In the genomic region with DNA sequence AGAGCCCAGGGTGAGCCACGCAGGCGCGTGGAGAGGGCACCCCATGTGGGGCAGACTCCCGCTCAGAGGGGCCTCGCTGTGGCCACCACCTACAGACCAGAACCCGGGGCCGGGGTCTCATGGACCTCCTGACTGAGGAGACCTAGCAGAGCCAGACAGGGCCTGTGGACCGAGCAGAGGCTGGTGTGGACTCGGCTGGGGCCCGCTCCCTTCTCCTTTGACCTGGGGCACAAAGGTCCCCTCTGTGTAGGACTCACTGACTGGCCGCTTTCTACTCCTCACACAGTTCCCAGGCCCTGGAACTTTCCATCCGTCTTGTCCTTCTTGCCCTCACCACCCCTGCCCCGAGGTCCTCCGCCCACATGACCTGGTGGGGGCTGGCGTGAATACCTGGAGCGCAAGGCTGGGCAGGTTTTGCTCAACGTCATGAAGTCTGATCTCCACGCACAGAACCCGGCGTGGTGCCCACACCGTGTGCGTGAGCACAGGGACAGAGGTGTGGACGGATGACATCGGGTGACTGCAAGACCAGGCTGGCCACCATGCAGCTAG, we compare ENCODE assay signal across 20 cellular contexts. TPM values are rescaled to one million over a fixed set of nuclear protein-coding genes. Genes with fewer than 3 reads are reported as not detected.
DNase-seq lines count a peak whose midpoint lies in the region; ATAC-seq, FAIRE-seq and TF ChIP-seq lines count a peak whose summit lies in the region.
"Had no signal": no experiment of that assay in that cellular context is flagged by ENCODE, and none has a peak within 500 bp of the region (broad histone marks: within the 10 kb centered on the region; RNA-seq: fewer than 3 reads in every experiment).

No MANE protein-coding gene starts in this region.

- peak; percentile 40 for DNase-seq in Right ventricle myocardium superior
- DNase-seq in right atrium auricular region (ENCODE audit: low spot score) = no peak
- no peak for DNase-seq in H1 (ENCODE audit: low read depth in 1 of 2, low spot score in 2 of 2)
- peak in 2 of 3 donors; percentile 19 to 46 for DNase-seq in mucosa of descending colon
- no peak for DNase-seq in T-helper 9 cell
- DNase-seq in NOMO-1 (lab: John Stamatoyannopoulos, UW; ENCODE audit: unreplicated experiment in 2 of 2) = no peak
- no peak for DNase-seq in effector CD8-positive, alpha-beta T cell (lab: John Stamatoyannopoulos, UW)
- DNase-seq: MV-4-11, NCI-H1436, NCI-H2029 treated with DMSO at 0.1 percent for 48 hours, NCI-H510A, NCI-H774, PC-3 had no signal

- H3K4me1 ChIP-seq in right atrium auricular region (no peaks in the 10 kb centered on the region), H1 (replicated peaks in 1 of 4; ENCODE audit: control insufficient read depth in 3 of 4, insufficient read depth in 4 of 4, low read length in 3 of 4) (peaks cover 0 to 7% (median 3%) of the 10 kb centered on the region in 4 experiments; a peak in 3 of 7 replicates), mucosa of descending colon (ENCODE audit: low read depth) (peaks cover 6% of the 10 kb centered on the region)

- H3K79me1 ChIP-seq in H1 (ENCODE audit: low read depth, low read length) = no peaks in the 10 kb centered on the region

- CTCF ChIA-PET in H1 (lab: Charles Lee; ENCODE audit: partially characterized antibody) = interaction anchor here (0.6 to 1.8 kb wide), 3 partner anchors 13 to 436 kb away, joined by 3 to 5 read pairs (median 4); no protein-coding TSS in a partner anchor

- H3K36me3 ChIP-seq in right atrium auricular region (no peaks in the 10 kb centered on the region), H1 (ENCODE audit: control insufficient read depth in 2 of 4, insufficient read depth in 4 of 4, low read length in 3 of 4) (no peaks in the 10 kb centered on the region), mucosa of descending colon (ENCODE audit: low read depth) (no peaks in the 10 kb centered on the region)

- H3K23me2 ChIP-seq in H1 (ENCODE audit: low read depth, low read length) = peaks cover 3% of the 10 kb centered on the region; the same call in 1 of the 2 replicates

- 0 out of 2 replicates have a peak overlapping the region, but pooled peaks have one; percentile 80 for H2BK20ac ChIP-seq in H1 (ENCODE audit: low read length)

- no peaks in the 10 kb centered on the region for H3K27me3 ChIP-seq in right atrium auricular region
- H3K27me3 ChIP-seq in H1 (replicated peaks in 1 of 4; ENCODE audit: control insufficient read depth in 3 of 4, extremely low read depth in 1 of 4, insufficient read depth in 3 of 4, low read length in 3 of 4) = no peaks in the 10 kb centered on the region

- H3K4me2 ChIP-seq in H1 (ENCODE audit: insufficient read depth in 1 of 2, low read depth in 2 of 2, low read length in 2 of 2) = no peak overlapping the region

- 88% methylated on average over 23 of the region's 24 CpGs; no CpG with 5 or more reads in 1 of the 2 experiments for WGBS in H1 (ENCODE audit: extremely low coverage in 1 of 2, insufficient coverage in 1 of 2, insufficient read length in 1 of 2, insufficient replicate concordance in 2 of 2, low coverage in 1 of 2, low lambda C conversion rate in 2 of 2, missing lambda C conversion rate in 1 of 2), 2 experiments

- H3K36me3 Mint-ChIP-seq in stimulated activated memory B cell treated with anti-CD40 and anti-IgM and Interleukin-4, amounts not matched to agents 10 μg/mL and 1 μg/mL and 100 μg/mL, for 72 hours = peaks cover 6% of the 10 kb centered on the region
- H3K36me3 Mint-ChIP-seq: CD8-positive, alpha-beta memory T cell had no signal

- H3K9me3 ChIP-seq in right atrium auricular region = no peaks in the 10 kb centered on the region
- no peaks in the 10 kb centered on the region for H3K9me3 ChIP-seq in H1 (ENCODE audit: insufficient read depth in 2 of 2, low read depth in 1 of 2, low read length in 1 of 2)
- no peaks in the 10 kb centered on the region for H3K9me3 ChIP-seq in mucosa of descending colon

- no peak for FAIRE-seq in H1 (lab: Jason Lieb, UNC)
- FAIRE-seq: D721Med, HTR-8/SVneo had no signal

- H3K4me3 ChIP-seq in right atrium auricular region (no peak overlapping the region), H1 (ENCODE audit: extremely low read depth in 1 of 4, insufficient read depth in 2 of 4, low read depth in 3 of 4, low read length in 4 of 4) (no peak overlapping the region), mucosa of descending colon (no peak overlapping the region)
- H3K4me3 ChIP-seq: K562 had no signal

- H4K91ac ChIP-seq in H1 (replicated peaks; ENCODE audit: insufficient read length, low read length) = no peak overlapping the region

- H2BK5ac ChIP-seq in H1 (ENCODE audit: low read depth, low read length) = no peak overlapping the region; the same call in 1 of the 2 replicates

- no peak overlapping the region for H2AK5ac ChIP-seq in H1 (ENCODE audit: low read depth, low read length)

- H3K4ac ChIP-seq in H1 (replicated peaks; ENCODE audit: insufficient read length, low read depth, low read length) = peak overlapping the region; percentile 32

- H3K56ac ChIP-seq in H1 (replicated peaks; ENCODE audit: insufficient read length, low read depth, low read length) = no peak overlapping the region

- POLR2A ChIA-PET in H1 (lab: Charles Lee; ENCODE audit: partially characterized antibody) = interaction anchor here (1.0 kb wide), 1 partner anchor 39 kb away, joined by 3 read pairs; no protein-coding TSS in a partner anchor

- peaks cover 4% of the 10 kb centered on the region for H3K9me3 Mint-ChIP-seq in stimulated activated memory B cell treated with anti-CD40 and anti-IgM and Interleukin-4, amounts not matched to agents 10 μg/mL and 1 μg/mL and 100 μg/mL, for 72 hours
- H3K9me3 Mint-ChIP-seq: CD8-positive, alpha-beta memory T cell had no signal

- TF ChIP-seq EP300 in H1 (IDR thresholded peaks at IDR 0.05; ENCODE audit: borderline replicate concordance in 1 of 2, low read depth in 2 of 2, low read length in 2 of 2) = no peak

- no peak for TF ChIP-seq RAD21 in H1 (IDR thresholded peaks at IDR 0.05 in 1 of 2, conservative IDR thresholded peaks at IDR 0.05 in 1 of 2; ENCODE audit: low read depth in 2 of 2, low read length in 2 of 2)

- H3K27ac Mint-ChIP-seq in stimulated activated memory B cell treated with anti-CD40 and anti-IgM and Interleukin-4, amounts not matched to agents 10 μg/mL and 1 μg/mL and 100 μg/mL, for 72 hours = peak overlapping the region; percentile 18
- H3K27ac Mint-ChIP-seq: CD8-positive, alpha-beta memory T cell had no signal

- H3K4me1 Mint-ChIP-seq in stimulated activated memory B cell treated with anti-CD40 and anti-IgM and Interleukin-4, amounts not matched to agents 10 μg/mL and 1 μg/mL and 100 μg/mL, for 72 hours = peaks cover 32% of the 10 kb centered on the region
- H3K4me1 Mint-ChIP-seq: CD8-positive, alpha-beta memory T cell had no signal

- H4K8ac ChIP-seq in H1 (ENCODE audit: extremely low read depth, insufficient read depth, low read length) = peak overlapping the region; percentile 73; the same call in 1 of the 2 replicates

- H2AFZ ChIP-seq in H1 (ENCODE audit: low read length) = no peak overlapping the region

- no peak for TF ChIP-seq CTCF in right atrium auricular region (IDR thresholded peaks at IDR 0.05)
- no peak for TF ChIP-seq CTCF in H1 (IDR thresholded peaks at IDR 0.05; ENCODE audit: control extremely low read depth in 1 of 3, insufficient read depth in 1 of 3, low read depth in 1 of 3, low read length in 3 of 3)
- TF ChIP-seq CTCF in mucosa of descending colon (IDR thresholded peaks at IDR 0.05) = no peak

- H3K4me3 Mint-ChIP-seq in stimulated activated memory B cell treated with anti-CD40 and anti-IgM and Interleukin-4, amounts not matched to agents 10 μg/mL and 1 μg/mL and 100 μg/mL, for 72 hours = no peak overlapping the region
- H3K4me3 Mint-ChIP-seq: CD8-positive, alpha-beta memory T cell had no signal

- H3K18ac ChIP-seq in H1 (ENCODE audit: extremely low read depth, low read length) = peak overlapping the region; percentile 60

- peak overlapping the region; percentile 72; the same call in 1 of the 2 replicates for H2BK15ac ChIP-seq in H1 (ENCODE audit: low read length)

- no peak overlapping the region for H3K23ac ChIP-seq in H1 (ENCODE audit: insufficient read length)

- H3K27ac ChIP-seq in right atrium auricular region = no peak overlapping the region
- H3K27ac ChIP-seq in H1 (ENCODE audit: low read depth, low read length) = no peak overlapping the region
- H3K27ac ChIP-seq: HL-60 had no signal

- no peaks in the 10 kb centered on the region for H3K79me2 ChIP-seq in H1 (ENCODE audit: control insufficient read depth in 1 of 2, insufficient read depth in 2 of 2, low read length in 2 of 2)

- no peak overlapping the region for H3K14ac ChIP-seq in H1 (ENCODE audit: insufficient read length)

- H4K5ac ChIP-seq in H1 (ENCODE audit: insufficient read length, low read depth, low read length) = no peak overlapping the region

- peaks cover 47% of the 10 kb centered on the region for H3K27me3 Mint-ChIP-seq in stimulated activated memory B cell treated with anti-CD40 and anti-IgM and Interleukin-4, amounts not matched to agents 10 μg/mL and 1 μg/mL and 100 μg/mL, for 72 hours

- no peak for TF ChIP-seq POLR2A in H1 (IDR thresholded peaks at IDR 0.05; ENCODE audit: control extremely low read depth in 1 of 2, low read depth in 2 of 2, low read length in 2 of 2)

- peak overlapping the region; percentile 60; the same call in 1 of the 2 replicates for H2BK12ac ChIP-seq in H1 (ENCODE audit: low read depth, low read length)

- H4K20me1 ChIP-seq in H1 (replicated peaks in 1 of 2; ENCODE audit: control insufficient read depth in 1 of 2, insufficient read depth in 2 of 2, low read length in 2 of 2) = peaks cover 0 to 2% of the 10 kb centered on the region in 2 experiments

- intact Hi-C loops in Right ventricle myocardium superior (cut with DNase I) (no loop called here), mucosa of descending colon (cut with DNase I, micrococcal nuclease) (no loop called here)

- ATAC-seq in Right ventricle myocardium superior (ENCODE audit: poor library complexity) (no peak), mucosa of descending colon (no peak)
- no peak for ATAC-seq in stimulated activated memory B cell treated with anti-CD40 and anti-IgM and Interleukin-4, amounts not matched to agents 10 μg/mL and 1 μg/mL and 100 μg/mL, for 72 hours
- ATAC-seq: HCT116, K562, PC-3 had no signal

- no peak overlapping the region for H3K9ac ChIP-seq in H1 (replicated peaks in 1 of 4; ENCODE audit: extremely low read depth in 1 of 4, low read depth in 3 of 4, low read length in 3 of 4)

- H2BK120ac ChIP-seq in H1 (replicated peaks; ENCODE audit: low read depth, low read length) = no peak overlapping the region

RNA-seq across cellular contexts. Expression of a gene that starts 44.7 kb away (rescaled TPM):
- total RNA-seq in Right ventricle myocardium superior (15.5 TPM), right atrium auricular region (10 to 100 TPM; 13.4 to 15.9 TPM), mucosa of descending colon (10 to 100 TPM; 44.7 to 77.8 (median 49.6) TPM)
- total RNA-seq in H1 (2021; fragmentation: NEBNext Ultra II Directional; extraction: Animal tissue kit (Norgen Biotek cat#: 25700)) = 22.9 and 27.0 TPM in 2 replicates
- polyA plus RNA-seq in H1 (2011; rRNA removed) = 15.6 and 23.6 TPM in 2 replicates
- polyA plus RNA-seq in H1 (2011; cell fraction: cytosol; rRNA removed) = 19.6 TPM
- 33.2 TPM for polyA plus RNA-seq in H1 (2011; cell fraction: nucleus; rRNA removed)
- 12.0 to 21.9 TPM (median 18.2 TPM) in 4 replicates for polyA plus RNA-seq in H1 (2012, experiment 1 of 2)
- 14.4 TPM for polyA plus RNA-seq in H1 (2012, experiment 2 of 2)
- 11.6 TPM for polyA plus RNA-seq in H1 (2013, experiment 1 of 2)
- polyA plus RNA-seq in H1 (2013, experiment 2 of 2) = 10.5 TPM
- 10.0 and 20.1 TPM in 2 replicates for polyA minus RNA-seq in H1 (2011; rRNA and poly(A)+ RNA removed)
- polyA minus RNA-seq in H1 (2011; cell fraction: cytosol; rRNA and poly(A)+ RNA removed) = 22.5 TPM
- polyA minus RNA-seq in H1 (2011; cell fraction: nucleus; rRNA and poly(A)+ RNA removed) = 26.1 TPM

Comparison
In these comparisons a context has a peak if more than half of its experiments do, and no peak if none do; other contexts are left out.
1. DNase-seq: peak in Right ventricle myocardium superior (single experiment) and mucosa of descending colon (2 of 3); none in right atrium auricular region (single experiment), H1 (0 of 2), T-helper 9 cell (single experiment), NOMO-1 (0 of 2) and effector CD8-positive, alpha-beta T cell (single experiment).